In the genomic region with DNA sequence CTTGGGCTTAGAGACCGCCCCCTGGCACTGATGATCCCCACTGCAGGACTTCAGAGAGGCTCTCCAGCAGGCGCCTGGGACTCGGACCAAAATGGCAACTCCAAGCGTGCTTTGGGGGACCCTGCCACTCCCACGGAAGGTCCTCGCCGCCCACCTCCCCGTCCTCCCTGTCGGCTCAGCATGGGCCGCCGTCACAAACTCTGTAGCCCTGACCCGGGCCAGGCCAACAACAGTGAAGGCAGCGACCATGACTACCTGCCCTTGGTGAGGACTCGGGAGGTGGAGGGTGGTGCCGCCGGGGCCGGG, we compare ENCODE assay signal across 14 cellular contexts. TPM values are rescaled to one million over a fixed set of nuclear protein-coding genes. Genes with fewer than 3 reads are reported as not detected.
"Had no signal": no experiment of that assay in that cellular context is flagged by ENCODE, and none has a peak within 500 bp of the region (broad histone marks: within the 10 kb centered on the region; RNA-seq: fewer than 3 reads in every experiment).

No MANE protein-coding gene starts in this region.

- H3K9me3 ChIP-seq: heart right ventricle had no signal

- H3K4me3 ChIP-seq: cardiac muscle cell, smooth muscle cell had no signal

- H3K9me3 Mint-ChIP-seq: activated CD4-positive, alpha-beta memory T cell treated with anti-CD3 and anti-CD28 coated beads, Interleukin-2, amount 10 ng/mL, durations not matched to agents 7 days and 5 days; stimulated activated naive CD8-positive, alpha-beta T cell treated with anti-CD3 and anti-CD28 coated beads, Interleukin-15, Interleukin-2, amounts not matched to agents 100 ng/mL and 50 ng/mL, for 24 hours had no signal

- H3K4me2 ChIP-seq: smooth muscle cell had no signal

- H3K4me3 Mint-ChIP-seq: activated CD4-positive, alpha-beta memory T cell treated with anti-CD3 and anti-CD28 coated beads, Interleukin-2, amount 10 ng/mL, durations not matched to agents 7 days and 5 days; activated CD4-positive, alpha-beta T cell treated with anti-CD3 and anti-CD28 coated beads for 36 hours; stimulated activated naive CD8-positive, alpha-beta T cell treated with anti-CD3 and anti-CD28 coated beads, Interleukin-15, Interleukin-2, amounts not matched to agents 100 ng/mL and 50 ng/mL, for 24 hours had no signal

- H3K27me3 Mint-ChIP-seq: activated CD4-positive, alpha-beta T cell treated with anti-CD3 and anti-CD28 coated beads for 36 hours; stimulated activated naive CD8-positive, alpha-beta T cell treated with anti-CD3 and anti-CD28 coated beads, Interleukin-15, Interleukin-2, amounts not matched to agents 100 ng/mL and 50 ng/mL, for 24 hours had no signal

- H3K27ac ChIP-seq: cardiac muscle cell, heart right ventricle had no signal

- DNase-seq: activated CD4-positive, alpha-beta memory T cell treated with anti-CD3 and anti-CD28 coated beads, Interleukin-2, amount 10 ng/mL, durations not matched to agents 7 days and 5 days; activated CD4-positive, alpha-beta T cell treated with anti-CD3 and anti-CD28 coated beads for 36 hours; activated T-cell treated with anti-CD3 and anti-CD28 coated beads, Interleukin-2, amount 50 U/mL, for 48 hours; T1000 had no signal

- H3K27ac Mint-ChIP-seq: activated CD4-positive, alpha-beta memory T cell treated with anti-CD3 and anti-CD28 coated beads, Interleukin-2, amount 10 ng/mL, durations not matched to agents 7 days and 5 days; activated CD4-positive, alpha-beta T cell treated with anti-CD3 and anti-CD28 coated beads for 36 hours; stimulated activated naive CD8-positive, alpha-beta T cell treated with anti-CD3 and anti-CD28 coated beads, Interleukin-15, Interleukin-2, amounts not matched to agents 100 ng/mL and 50 ng/mL, for 24 hours had no signal

RNA-seq across cellular contexts. Expression of a gene that starts 11.7 kb away (rescaled TPM):
- total RNA-seq: activated CD4-positive, alpha-beta memory T cell treated with anti-CD3 and anti-CD28 coated beads, Interleukin-2, amount 10 ng/mL, durations not matched to agents 7 days and 5 days; activated CD4-positive, alpha-beta T cell treated with anti-CD3 and anti-CD28 coated beads for 36 hours; cardiac muscle cell; fibroblast of lung; kidney epithelial cell; smooth muscle cell had no signal
- polyA plus RNA-seq: cardiac muscle cell, fibroblast of lung, smooth muscle cell had no signal

RNA-seq across cellular contexts. Expression of a gene that starts 20.3 kb away (rescaled TPM):
- total RNA-seq: cardiac muscle cell, liver, smooth muscle cell had no signal
- polyA plus RNA-seq: smooth muscle cell had no signal

RNA-seq across cellular contexts. Expression of a gene that starts 34.7 kb away (rescaled TPM):
- total RNA-seq: activated CD4-positive, alpha-beta memory T cell treated with anti-CD3 and anti-CD28 coated beads, Interleukin-2, amount 10 ng/mL, durations not matched to agents 7 days and 5 days; activated CD4-positive, alpha-beta T cell treated with anti-CD3 and anti-CD28 coated beads for 36 hours; cardiac muscle cell; fibroblast of lung; kidney epithelial cell; liver; posterior vena cava; smooth muscle cell; urinary bladder had no signal
- polyA plus RNA-seq: cardiac muscle cell, fibroblast of lung, heart right ventricle, liver, smooth muscle cell, thymus had no signal
